Comparison of ENCODE assay signal across 1 cellular context in genomic region chr11:44780940-44781631, GRCh38.
TF ChIP-seq lines count a peak whose summit lies in the region.

No MANE protein-coding gene starts in this region.

TF ChIP-seq in K562, 482 proteins besides CTCF, POLR2A, EP300 and RAD21 (continued from another document):
- no peak for TF ChIP-seq E2F5 (CRISPR knock-in tag; IDR thresholded peaks at IDR 0.05)
- TF ChIP-seq COPS2 (conservative IDR thresholded peaks at IDR 0.05) = no peak
- TF ChIP-seq ZNF76 (CRISPR knock-in tag; IDR thresholded peaks at IDR 0.05; ENCODE audit: borderline replicate concordance) = no peak
- TF ChIP-seq CHD2 (IDR thresholded peaks at IDR 0.05; ENCODE audit: low read depth, low read length) = no peak
- peak; percentile 91 to 95 for TF ChIP-seq ARNT (IDR thresholded peaks at IDR 0.05)
- no peak for TF ChIP-seq HIVEP1 (CRISPR knock-in tag; IDR thresholded peaks at IDR 0.05)
- no peak for TF ChIP-seq ZNF212 (CRISPR knock-in tag; IDR thresholded peaks at IDR 0.05)
TF ChIP-seq in K562: peak in this region for 146.
